26 cellular contexts compared by ENCODE assay signal in the genomic region with DNA sequence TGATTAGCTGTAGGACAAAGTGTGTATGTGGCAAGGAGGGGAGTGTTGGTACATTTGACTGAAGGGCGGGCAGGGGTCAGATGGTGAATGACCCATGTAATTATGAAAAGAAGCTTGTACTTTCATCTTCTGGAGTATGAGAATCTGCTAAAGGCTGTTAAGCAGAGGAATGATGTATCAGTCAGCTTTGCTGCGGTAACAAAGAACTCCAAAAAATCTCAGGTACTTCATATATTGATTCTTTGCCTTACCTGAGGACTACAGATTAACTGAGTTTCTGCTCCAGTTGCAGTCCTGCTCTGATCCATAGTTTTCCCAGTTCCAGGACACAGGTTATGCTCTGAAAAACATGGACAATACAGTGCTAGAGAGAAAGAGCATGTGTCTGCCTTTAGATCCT.
"Had no signal": no experiment of that assay in that cellular context is flagged by ENCODE, and none has a peak within 500 bp of the region (broad histone marks: within the 10 kb centered on the region; RNA-seq: fewer than 3 reads in every experiment).

No MANE protein-coding gene starts in this region.

- ATAC-seq: effector memory CD8-positive, alpha-beta T cell; esophagus mucosa; foreskin keratinocyte; gastrocnemius medialis; gastroesophageal sphincter; heart left ventricle; heart right ventricle had no signal

- H3K4me2 ChIP-seq: hepatocyte had no signal

- H3K27me3 ChIP-seq: colonic mucosa, dorsolateral prefrontal cortex, esophagus muscularis mucosa, esophagus squamous epithelium, foreskin keratinocyte, gastrocnemius medialis, gastroesophageal sphincter, heart left ventricle, heart right ventricle, hepatocyte had no signal

- H3K4me1 ChIP-seq: colonic mucosa, esophagus muscularis mucosa, esophagus squamous epithelium, foreskin keratinocyte, gastroesophageal sphincter had no signal

- H2AFZ ChIP-seq: hepatocyte had no signal

- H3K79me2 ChIP-seq: hepatocyte had no signal

- DNase-seq: colonic mucosa; cortex of kidney; dermis blood vessel endothelial cell; dorsolateral prefrontal cortex; effector CD4-positive, alpha-beta T cell; effector CD8-positive, alpha-beta T cell; effector memory CD4-positive, alpha-beta T cell; effector memory CD8-positive, alpha-beta T cell; endodermal cell; erythroblast; esophagus squamous epithelium; foreskin melanocyte; gastrocnemius medialis; glutamatergic neuron; heart left ventricle; heart right ventricle had no signal

- H3K36me3 ChIP-seq: colonic mucosa, esophagus squamous epithelium, gastrocnemius medialis, heart left ventricle, heart right ventricle had no signal

- H3K4me3 ChIP-seq: colonic mucosa, coronary artery, dorsolateral prefrontal cortex, esophagus muscularis mucosa, esophagus squamous epithelium, gastrocnemius medialis, gastroesophageal sphincter, heart left ventricle, heart right ventricle, hepatocyte had no signal

- FAIRE-seq: endometrium, endothelial cell of umbilical vein, frontal cortex had no signal

- H3K27ac ChIP-seq: colonic mucosa, coronary artery, dorsolateral prefrontal cortex, epithelial cell of prostate, esophagus muscularis mucosa, esophagus squamous epithelium, foreskin keratinocyte, gastrocnemius medialis, gastroesophageal sphincter, heart left ventricle, heart right ventricle, hepatocyte had no signal

- H3K9me3 ChIP-seq: colonic mucosa, esophagus muscularis mucosa, esophagus squamous epithelium, gastrocnemius medialis, gastroesophageal sphincter had no signal
